In the genomic region with DNA sequence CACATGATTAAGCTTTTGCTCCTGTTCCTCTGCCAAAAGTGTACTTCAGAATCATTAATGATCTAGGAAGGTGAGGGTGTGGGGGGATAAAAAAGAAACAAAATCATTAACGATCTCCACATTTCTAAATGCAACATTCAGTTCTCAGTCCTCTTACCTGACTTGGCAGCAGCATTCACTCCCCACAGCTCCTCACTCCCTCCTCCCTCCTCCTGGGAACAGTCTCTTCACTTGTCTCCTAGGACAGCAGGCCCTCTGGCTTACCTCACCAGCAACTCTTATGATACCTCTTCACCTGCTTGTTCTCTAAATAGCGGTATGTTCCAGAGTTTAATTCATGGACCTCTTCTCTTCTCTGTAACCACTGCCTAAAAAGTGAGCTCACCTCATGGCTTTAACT, we compare ENCODE assay signal across 23 cellular contexts. TPM values are rescaled to one million over a fixed set of nuclear protein-coding genes. Genes with fewer than 3 reads are reported as not detected.
DNase-seq lines count a peak whose midpoint lies in the region; ATAC-seq and TF ChIP-seq lines count a peak whose summit lies in the region.
"Had no signal": no experiment of that assay in that cellular context is flagged by ENCODE, and none has a peak within 500 bp of the region (broad histone marks: within the 10 kb centered on the region; RNA-seq: fewer than 3 reads in every experiment).

No MANE protein-coding gene starts in this region.

- no peaks in the 10 kb centered on the region for H4K20me1 ChIP-seq in H9 (ENCODE audit: control insufficient read depth, insufficient read depth, insufficient read length)

- peaks cover 43 to 56% of the 10 kb centered on the region in 2 donors for H3K36me3 Mint-ChIP-seq in CD4-positive, alpha-beta memory T cell
- H3K36me3 Mint-ChIP-seq in central memory CD8-positive, alpha-beta T cell (ENCODE audit: insufficient read depth), result peaks cover 37% of the 10 kb centered on the region
- H3K36me3 Mint-ChIP-seq in nephron (ENCODE audit: low read depth), result peaks cover 50% of the 10 kb centered on the region
- peaks cover 5 to 38% (median 26%) of the 10 kb centered on the region in 3 experiments; a peak in 6 of 7 replicates for H3K36me3 Mint-ChIP-seq in H9 (ENCODE audit: insufficient read depth in 1 of 3, low read depth in 3 of 3)

- no peak overlapping the region for H2BK20ac ChIP-seq in H9 (ENCODE audit: low read depth, low read length, poor library complexity, severe bottlenecking)

- no peak overlapping the region for H4K5ac ChIP-seq in H9 (ENCODE audit: insufficient read length, low read depth, low read length)

- intact Hi-C loops in CD4-positive, alpha-beta memory T cell (cut with micrococcal nuclease), result no loop called here

- peaks cover 29% of the 10 kb centered on the region for H3K36me3 ChIP-seq in CD4-positive, alpha-beta memory T cell (ENCODE audit: insufficient read depth, low read length)

- no peaks in the 10 kb centered on the region for H3K27me3 Mint-ChIP-seq in CD4-positive, alpha-beta memory T cell
- H3K27me3 Mint-ChIP-seq in central memory CD8-positive, alpha-beta T cell, result no peaks in the 10 kb centered on the region
- H3K27me3 Mint-ChIP-seq in nephron (ENCODE audit: low read depth) (no peaks in the 10 kb centered on the region), H9 (ENCODE audit: low read depth) (no peaks in the 10 kb centered on the region)
- H3K27me3 Mint-ChIP-seq: activated CD4-positive, alpha-beta T cell treated with anti-CD3 and anti-CD28 coated beads for 36 hours; brain had no signal

- no peak for ATAC-seq in central memory CD8-positive, alpha-beta T cell (replicated peaks; ENCODE audit: extremely low read depth, poor library complexity, severe bottlenecking)
- ATAC-seq in GM21717 (IDR thresholded peaks at IDR 0.05; ENCODE audit: unreplicated experiment), result no peak
- ATAC-seq: activated CD4-positive, alpha-beta T cell treated with anti-CD3 and anti-CD28 coated beads for 36 hours; K562; sciatic nerve had no signal

- peak overlapping the region in 6 of 7 donors; percentile 6 to 86 (median 50) for H3K27ac Mint-ChIP-seq in CD4-positive, alpha-beta memory T cell
- H3K27ac Mint-ChIP-seq in central memory CD8-positive, alpha-beta T cell (ENCODE audit: low read depth), result peak overlapping the region; percentile 24
- H3K27ac Mint-ChIP-seq in nephron, result peak overlapping the region; percentile 0 to 20 (median 0)
- H3K27ac Mint-ChIP-seq in H9, result no peak overlapping the region; a peak in 1 of 7 replicates
- H3K27ac Mint-ChIP-seq: activated CD4-positive, alpha-beta T cell treated with anti-CD3 and anti-CD28 coated beads for 36 hours had no signal

- no peak overlapping the region for H2AK5ac ChIP-seq in H9 (ENCODE audit: insufficient read length, low read length)

- no peak overlapping the region for H3K4ac ChIP-seq in H9 (ENCODE audit: low read depth, low read length)

- CTCF ChIA-PET in CD4-positive, alpha-beta memory T cell (lab: Charles Lee; ENCODE audit: partially characterized antibody), result interaction anchor here (0.6 to 2.3 kb wide), 7 partner anchors 9 to 435 kb away, joined by 3 to 9 read pairs (median 3); no protein-coding TSS in a partner anchor

- peaks cover 0 to under 1% (median 0%) of the 10 kb centered on the region in 8 donors for H3K9me3 Mint-ChIP-seq in CD4-positive, alpha-beta memory T cell
- H3K9me3 Mint-ChIP-seq in central memory CD8-positive, alpha-beta T cell, result no peaks in the 10 kb centered on the region
- H3K9me3 Mint-ChIP-seq in nephron (no peaks in the 10 kb centered on the region), H9 (no peaks in the 10 kb centered on the region)

- H3K23ac ChIP-seq in H9 (ENCODE audit: insufficient read length, low read depth, low read length), result no peak overlapping the region

- no peak overlapping the region for H4K8ac ChIP-seq in H9 (replicated peaks; ENCODE audit: insufficient read length, low read depth, low read length)

- H2BK120ac ChIP-seq in H9 (ENCODE audit: low read depth, low read length, poor library complexity, severe bottlenecking), result no peak overlapping the region

- H3K4me3 Mint-ChIP-seq in CD4-positive, alpha-beta memory T cell, result no peak overlapping the region
- no peak overlapping the region for H3K4me3 Mint-ChIP-seq in central memory CD8-positive, alpha-beta T cell
- H3K4me3 Mint-ChIP-seq in nephron (no peak overlapping the region), H9 (no peak overlapping the region)
- H3K4me3 Mint-ChIP-seq: activated CD4-positive, alpha-beta T cell treated with anti-CD3 and anti-CD28 coated beads for 36 hours; brain had no signal

- no peaks in the 10 kb centered on the region for H3K79me2 ChIP-seq in H9 (ENCODE audit: insufficient read depth, low read length)
- H3K79me2 ChIP-seq: hepatocyte had no signal

- H3K23me2 ChIP-seq in H9 (ENCODE audit: insufficient read length, low read depth, low read length, poor library complexity, severe bottlenecking), result no peaks in the 10 kb centered on the region

- H2AFZ ChIP-seq in H9 (ENCODE audit: low read length), result no peak overlapping the region
- H2AFZ ChIP-seq: hepatocyte had no signal

- no peak overlapping the region for H3K27ac ChIP-seq in CD4-positive, alpha-beta memory T cell (ENCODE audit: low read depth, low read length)
- no peak overlapping the region for H3K27ac ChIP-seq in H9 (ENCODE audit: insufficient read length, low read depth, low read length)
- H3K27ac ChIP-seq: epithelial cell of prostate, hepatocyte, tibial nerve had no signal

- H2BK15ac ChIP-seq in H9 (ENCODE audit: low read depth, low read length), result no peak overlapping the region

- H3K9me3 ChIP-seq in CD4-positive, alpha-beta memory T cell (ENCODE audit: control insufficient read depth in 1 of 2, low read length in 2 of 2), result no peaks in the 10 kb centered on the region
- H3K9me3 ChIP-seq in H9 (ENCODE audit: control insufficient read depth, low read depth, low read length), result no peaks in the 10 kb centered on the region
- H3K9me3 ChIP-seq: tibial nerve had no signal

- no peak overlapping the region for H4K91ac ChIP-seq in H9 (ENCODE audit: insufficient read length, low read depth, low read length)

- POLR2A ChIA-PET in CD4-positive, alpha-beta memory T cell (lab: Charles Lee; ENCODE audit: partially characterized antibody), result no interaction called here

- no CpG with 5 or more reads among the region's 2 CpGs for WGBS in H9 (ENCODE audit: extremely low coverage, insufficient read length, low lambda C conversion rate)

- no peaks in the 10 kb centered on the region for H3K27me3 ChIP-seq in CD4-positive, alpha-beta memory T cell (ENCODE audit: insufficient read depth, low read length)
- H3K27me3 ChIP-seq in H9 (ENCODE audit: insufficient read depth, low read length), result no peaks in the 10 kb centered on the region
- H3K27me3 ChIP-seq: hepatocyte, tibial nerve had no signal

- no peak overlapping the region for H3K14ac ChIP-seq in H9 (ENCODE audit: insufficient read depth, low read length)

- H3T11ph ChIP-seq in H9 (ENCODE audit: low read length), result no peak overlapping the region

- no peak overlapping the region for H3K4me2 ChIP-seq in H9 (ENCODE audit: insufficient read depth, insufficient read length, low read length)
- H3K4me2 ChIP-seq: hepatocyte had no signal

- H3K79me1 ChIP-seq in H9 (ENCODE audit: insufficient read depth, low read depth, low read length, poor library complexity, severe bottlenecking), result no peaks in the 10 kb centered on the region

- no peak overlapping the region for H3K4me3 ChIP-seq in CD4-positive, alpha-beta memory T cell (ENCODE audit: low read length in 2 of 2)
- H3K4me3 ChIP-seq: hepatocyte, K562, tibial nerve had no signal

- no peak overlapping the region for H3K9ac ChIP-seq in H9 (ENCODE audit: extremely low read depth, insufficient read length, low read length)

- no peak overlapping the region for H2BK12ac ChIP-seq in H9 (ENCODE audit: insufficient read length, low read depth, low read length)

- DNase-seq in CD4-positive, alpha-beta memory T cell, result no peak
- DNase-seq in NCI-H1105 treated with DMSO at 0.1 percent for 48 hours (lab: John Stamatoyannopoulos, UW) (peak; percentile 71), retina (no peak), H9 (no peak)
- no peak for DNase-seq in central memory CD8-positive, alpha-beta T cell (ENCODE audit: low spot score in 2 of 2)
- DNase-seq in activated T-cell treated with anti-CD3 and anti-CD28 coated beads, Interleukin-2, amount 50 U/mL, for 48 hours, result no peak
- DNase-seq: activated CD4-positive, alpha-beta T cell treated with anti-CD3 and anti-CD28 coated beads for 36 hours; activated effector memory CD4-positive, alpha-beta T cell treated with Interleukin-2 at 50 U/mL for 16 hours; DMS53; foreskin fibroblast; MM.1S; NCI-H187 treated with DMSO at 0.1 percent for 48 hours; NCI-H524; stimulated activated naive CD4-positive, alpha-beta T cell had no signal

- TF ChIP-seq CTCF in nephron (IDR thresholded peaks at IDR 0.05; ENCODE audit: unreplicated experiment in 3 of 3) (no peak), H9 (conservative IDR thresholded peaks at IDR 0.05) (no peak)

- no peak overlapping the region for H3K56ac ChIP-seq in H9 (ENCODE audit: insufficient read length, low read depth, low read length)

- peaks cover 21 to 37% (median 31%) of the 10 kb centered on the region in 4 donors for H3K4me1 Mint-ChIP-seq in CD4-positive, alpha-beta memory T cell
- peaks cover 30% of the 10 kb centered on the region for H3K4me1 Mint-ChIP-seq in central memory CD8-positive, alpha-beta T cell
- H3K4me1 Mint-ChIP-seq in nephron, result peaks cover 12% of the 10 kb centered on the region
- H3K4me1 Mint-ChIP-seq in H9, result peaks cover 4 to 5% of the 10 kb centered on the region in 2 experiments; a peak in 3 of 4 replicates
- H3K4me1 Mint-ChIP-seq: brain had no signal

- H2BK5ac ChIP-seq in H9 (ENCODE audit: insufficient read length, low read length), result no peak overlapping the region

- H3K4me1 ChIP-seq in CD4-positive, alpha-beta memory T cell (ENCODE audit: insufficient read depth, low read length), result peaks cover 21% of the 10 kb centered on the region
- no peaks in the 10 kb centered on the region for H3K4me1 ChIP-seq in H9 (ENCODE audit: insufficient read depth, low read length)

- H3K18ac ChIP-seq in H9 (ENCODE audit: insufficient read length, low read depth, low read length), result no peak overlapping the region

RNA-seq across cellular contexts. Expression of a gene that starts 56.5 kb away (rescaled TPM):
- under 1 TPM in 1 of 2 experiments, not detected in 1; 0.75 TPM for total RNA-seq in CD4-positive, alpha-beta memory T cell
- polyA plus RNA-seq in CD4-positive, alpha-beta memory T cell, result under 1 TPM in 1 of 2 donors, not detected in 1; 0.50 TPM
- total RNA-seq in H9 (2021), result 0.68 and 0.79 TPM in 2 replicates
- total RNA-seq: activated CD4-positive, alpha-beta T cell treated with anti-CD3 and anti-CD28 coated beads for 36 hours had no signal
- polyA plus RNA-seq: AG04450, K562 had no signal

Comparison
In these comparisons a context has a peak if more than half of its experiments do, and no peak if none do; other contexts are left out.
1. H3K27ac Mint-ChIP-seq: peak in CD4-positive, alpha-beta memory T cell (6 of 7), central memory CD8-positive, alpha-beta T cell (single experiment) and nephron (3 of 3); none in H9 (0 of 3).